ENCODE assay signal across 30 cellular contexts in the genomic region with DNA sequence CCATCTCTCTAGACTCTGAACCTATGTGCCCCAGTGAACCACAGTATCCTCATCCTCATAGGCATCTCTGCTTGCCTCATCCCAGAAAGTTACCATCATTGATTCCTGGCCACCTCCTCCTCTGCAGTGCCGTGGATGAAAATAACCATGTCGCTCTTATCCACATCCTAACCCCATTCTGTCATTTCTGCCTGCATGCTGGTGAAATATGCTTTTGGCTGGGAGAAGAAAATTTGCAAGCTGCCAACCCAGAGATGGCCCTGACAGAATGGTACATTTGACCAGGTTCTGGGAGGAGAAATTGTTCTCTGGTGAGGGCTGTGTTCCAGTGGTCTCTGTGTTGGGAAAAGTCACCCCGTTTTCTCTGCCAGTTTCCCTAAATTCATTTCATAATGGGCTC.
A peak's percentile ranks its signal among the peaks of the same experiment; 100 is the strongest.
DNase-seq lines count a peak whose midpoint lies in the region; TF ChIP-seq lines count a peak whose summit lies in the region.
"Had no signal": no experiment of that assay in that cellular context is flagged by ENCODE, and none has a peak within 500 bp of the region (broad histone marks: within the 10 kb centered on the region; RNA-seq: fewer than 3 reads in every experiment).

No MANE protein-coding gene starts in this region.

- no peak overlapping the region for H3K4me3 ChIP-seq in sigmoid colon
- H3K4me3 ChIP-seq: A549; BLaER1; BLaER1 treated with 17β-estradiol and CSF1 and Interleukin-3, amounts not matched to agents 10 nM and 100 nM had no signal

- intact Hi-C loops in sigmoid colon (cut with DNase I): no loop called here

- no peaks in the 10 kb centered on the region for H3K27me3 ChIP-seq in sigmoid colon
- H3K27me3 ChIP-seq: BE2C; BLaER1; BLaER1 treated with 17β-estradiol and CSF1 and Interleukin-3, amounts not matched to agents 10 nM and 100 nM had no signal

- DNase-seq in G401 (ENCODE audit: low spot score) (peak; percentile 88), cerebellar cortex (ENCODE audit: low spot score) (peak; percentile 88), cerebellum (ENCODE audit: low spot score) (peak; percentile 15), hippocampal formation (lab: John Stamatoyannopoulos, UW) (no peak), sigmoid colon (no peak), HEK293T (ENCODE audit: extremely low spot score) (no peak)
- DNase-seq: 8988T; ACHN; AML-193; BE2C; Caco-2; Calu3; CD4-positive, alpha-beta memory T cell; CD4-positive, alpha-beta T cell; CD4-positive, CD25-positive, alpha-beta regulatory T cell; CD8-positive, alpha-beta memory T cell; CD8-positive, alpha-beta T cell; COR-L47; DMS 273 treated with DMSO at 0.1 percent for 48 hours; DMS153; DMS53; DMS79; DMS79 treated with DMSO at 0.1 percent for 48 hours; DND-41; EL had no signal

- POLR2A ChIA-PET in HEK293T (lab: Yijun Ruan, JAX): no interaction called here

- in situ Hi-C loops in G401 (cut with HindIII; ENCODE audit: low sequenced_read_pairs): no loop called here

- CTCF ChIA-PET in HEK293T (lab: Yijun Ruan, JAX): no interaction called here

- no peaks in the 10 kb centered on the region for H3K4me1 ChIP-seq in sigmoid colon
- H3K4me1 ChIP-seq: A549; BE2C; BLaER1; BLaER1 treated with 17β-estradiol and CSF1 and Interleukin-3, amounts not matched to agents 10 nM and 100 nM; Caco-2 had no signal

- H3K9me3 ChIP-seq in sigmoid colon: no peaks in the 10 kb centered on the region
- H3K9me3 ChIP-seq: A549; BE2C; BLaER1; BLaER1 treated with 17β-estradiol and CSF1 and Interleukin-3, amounts not matched to agents 10 nM and 100 nM; Caco-2 had no signal

- no peak overlapping the region for H3K27ac ChIP-seq in sigmoid colon
- H3K27ac ChIP-seq: 22Rv1; A549; BLaER1; BLaER1 treated with 17β-estradiol and CSF1 and Interleukin-3, amounts not matched to agents 10 nM and 100 nM; C4-2B had no signal

- WGBS in sigmoid colon, 2 donors: 65 to 87% methylated on average over 3 of the region's 3 CpGs

- TF ChIP-seq CTCF in sigmoid colon (IDR thresholded peaks at IDR 0.05): no peak

- no peak for TF ChIP-seq EP300 in sigmoid colon (IDR thresholded peaks at IDR 0.05)

- TF ChIP-seq POLR2A in sigmoid colon (IDR thresholded peaks at IDR 0.05): no peak

- H3K36me3 ChIP-seq in sigmoid colon: no peaks in the 10 kb centered on the region
- H3K36me3 ChIP-seq: BE2C; BLaER1; BLaER1 treated with 17β-estradiol and CSF1 and Interleukin-3, amounts not matched to agents 10 nM and 100 nM had no signal

TF ChIP-seq in HEK293T, 16 proteins besides CTCF, POLR2A, EP300 and RAD21:
- TF ChIP-seq FOXK2 (IDR thresholded peaks at IDR 0.05) (no peak), LEF1 (IDR thresholded peaks at IDR 0.05; ENCODE audit: borderline replicate concordance) (no peak), ZNF384 (IDR thresholded peaks at IDR 0.05) (no peak), SP1 (IDR thresholded peaks at IDR 0.05) (no peak), BHLHE40 (IDR thresholded peaks at IDR 0.05; ENCODE audit: borderline replicate concordance) (no peak), CTBP1 (IDR thresholded peaks at IDR 0.05; ENCODE audit: borderline replicate concordance) (no peak), TARDBP (IDR thresholded peaks at IDR 0.05) (no peak), HDGF (IDR thresholded peaks at IDR 0.05; ENCODE audit: borderline replicate concordance) (no peak), ELF4 (IDR thresholded peaks at IDR 0.05) (no peak), SUZ12 (IDR thresholded peaks at IDR 0.05) (no peak)
- TF ChIP-seq, protein P1, sequence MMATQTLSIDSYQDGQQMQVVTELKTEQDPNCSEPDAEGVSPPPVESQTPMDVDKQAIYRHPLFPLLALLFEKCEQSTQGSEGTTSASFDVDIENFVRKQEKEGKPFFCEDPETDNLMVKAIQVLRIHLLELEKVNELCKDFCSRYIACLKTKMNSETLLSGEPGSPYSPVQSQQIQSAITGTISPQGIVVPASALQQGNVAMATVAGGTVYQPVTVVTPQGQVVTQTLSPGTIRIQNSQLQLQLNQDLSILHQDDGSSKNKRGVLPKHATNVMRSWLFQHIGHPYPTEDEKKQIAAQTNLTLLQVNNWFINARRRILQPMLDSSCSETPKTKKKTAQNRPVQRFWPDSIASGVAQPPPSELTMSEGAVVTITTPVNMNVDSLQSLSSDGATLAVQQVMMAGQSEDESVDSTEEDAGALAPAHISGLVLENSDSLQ (IDR thresholded peaks at IDR 0.05): no peak

Comparison
In these comparisons a context has a peak if more than half of its experiments do, and no peak if none do; other contexts are left out.
1. DNase-seq: peak in G401 (single experiment), cerebellar cortex (single experiment) and cerebellum (single experiment); none in hippocampal formation (0 of 2), sigmoid colon (single experiment) and HEK293T (single experiment).